ENCODE assay signal across 1 cellular context in the genomic region with DNA sequence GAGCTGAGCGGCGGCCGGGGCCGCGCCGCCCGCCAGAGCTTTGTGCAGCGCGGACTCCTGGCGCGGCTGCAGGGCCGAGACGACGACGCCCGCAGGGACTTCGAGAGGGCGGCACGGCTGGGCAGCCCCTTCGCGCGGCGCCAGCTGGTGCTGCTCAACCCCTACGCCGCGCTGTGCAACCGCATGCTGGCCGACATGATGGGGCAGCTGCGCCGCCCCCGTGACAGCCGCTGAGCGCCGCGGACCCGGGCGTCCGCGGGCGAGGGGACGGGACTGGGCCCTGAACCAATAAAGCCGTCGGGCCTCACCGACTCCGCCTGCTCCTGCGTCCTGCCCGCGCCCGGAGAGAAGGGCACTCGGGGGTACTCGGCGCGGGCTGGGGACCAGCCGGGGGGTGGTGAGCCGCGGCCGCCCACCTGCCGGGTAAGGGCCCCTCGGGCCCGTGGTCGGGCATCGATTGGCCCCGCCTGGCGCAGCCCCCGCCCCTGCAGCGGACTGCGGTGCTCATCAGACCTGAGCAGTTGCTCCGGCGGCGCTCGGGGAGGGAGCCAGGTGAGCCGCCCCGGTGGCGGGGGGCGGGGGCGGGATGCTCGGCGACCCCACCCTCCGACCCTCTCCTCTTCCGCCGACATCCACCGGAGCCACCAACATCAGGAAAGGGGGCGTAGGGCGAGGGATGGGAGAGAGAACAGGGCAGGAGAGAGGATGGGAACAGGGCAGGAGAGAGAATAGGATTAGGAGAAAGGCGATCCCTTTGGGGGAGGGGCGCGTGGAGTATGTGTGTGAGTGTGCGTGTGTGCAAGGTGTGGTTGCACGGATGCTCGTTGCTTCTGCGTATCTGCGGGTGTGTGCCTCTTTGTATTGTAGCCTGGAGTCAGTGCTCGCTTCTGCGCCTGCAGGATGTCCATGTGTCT.
TF ChIP-seq lines count a peak whose summit lies in the region.

Gene TMEM25 (plus strand): TSS at position 510 of the 914 bp plus-strand sequence. CDS start 610 bp downstream, outside the sequence.

TF ChIP-seq in WTC11, 78 proteins besides CTCF, POLR2A, EP300 and RAD21 (continued from another document):
- TF ChIP-seq, protein P1, sequence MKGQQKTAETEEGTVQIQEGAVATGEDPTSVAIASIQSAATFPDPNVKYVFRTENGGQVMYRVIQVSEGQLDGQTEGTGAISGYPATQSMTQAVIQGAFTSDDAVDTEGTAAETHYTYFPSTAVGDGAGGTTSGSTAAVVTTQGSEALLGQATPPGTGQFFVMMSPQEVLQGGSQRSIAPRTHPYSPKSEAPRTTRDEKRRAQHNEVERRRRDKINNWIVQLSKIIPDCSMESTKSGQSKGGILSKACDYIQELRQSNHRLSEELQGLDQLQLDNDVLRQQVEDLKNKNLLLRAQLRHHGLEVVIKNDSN (CRISPR knock-in tag; IDR thresholded peaks at IDR 0.05) = peak; percentile 62; the same call in 1 of the 2 replicates
- TF ChIP-seq ATF1 (CRISPR knock-in tag; IDR thresholded peaks at IDR 0.05) = 0 out of 2 replicates have a peak, but pooled peaks have one; percentile 19
- no peak for TF ChIP-seq NR3C1 (CRISPR knock-in tag; conservative IDR thresholded peaks at IDR 0.05; ENCODE audit: low read depth)
- no peak for TF ChIP-seq NR1H2 (CRISPR knock-in tag; IDR thresholded peaks at IDR 0.05)
- no peak for TF ChIP-seq ZNF512 (CRISPR knock-in tag; IDR thresholded peaks at IDR 0.05; ENCODE audit: borderline replicate concordance)
- TF ChIP-seq, protein P2, sequence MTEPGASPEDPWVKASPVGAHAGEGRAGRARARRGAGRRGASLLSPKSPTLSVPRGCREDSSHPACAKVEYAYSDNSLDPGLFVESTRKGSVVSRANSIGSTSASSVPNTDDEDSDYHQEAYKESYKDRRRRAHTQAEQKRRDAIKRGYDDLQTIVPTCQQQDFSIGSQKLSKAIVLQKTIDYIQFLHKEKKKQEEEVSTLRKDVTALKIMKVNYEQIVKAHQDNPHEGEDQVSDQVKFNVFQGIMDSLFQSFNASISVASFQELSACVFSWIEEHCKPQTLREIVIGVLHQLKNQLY (CRISPR knock-in tag; IDR thresholded peaks at IDR 0.05) = no peak
- peak; percentile 89 for TF ChIP-seq ETV6 (CRISPR knock-in tag; IDR thresholded peaks at IDR 0.05)
- TF ChIP-seq MXD4 (CRISPR knock-in tag; IDR thresholded peaks at IDR 0.05; ENCODE audit: borderline replicate concordance) = no peak
- no peak for TF ChIP-seq CBFB (CRISPR knock-in tag; IDR thresholded peaks at IDR 0.05; ENCODE audit: low read depth)
- no peak; the same call in 1 of the 2 replicates for TF ChIP-seq ZNF263 (CRISPR knock-in tag; IDR thresholded peaks at IDR 0.05; ENCODE audit: low read depth)
- TF ChIP-seq, protein P3, sequence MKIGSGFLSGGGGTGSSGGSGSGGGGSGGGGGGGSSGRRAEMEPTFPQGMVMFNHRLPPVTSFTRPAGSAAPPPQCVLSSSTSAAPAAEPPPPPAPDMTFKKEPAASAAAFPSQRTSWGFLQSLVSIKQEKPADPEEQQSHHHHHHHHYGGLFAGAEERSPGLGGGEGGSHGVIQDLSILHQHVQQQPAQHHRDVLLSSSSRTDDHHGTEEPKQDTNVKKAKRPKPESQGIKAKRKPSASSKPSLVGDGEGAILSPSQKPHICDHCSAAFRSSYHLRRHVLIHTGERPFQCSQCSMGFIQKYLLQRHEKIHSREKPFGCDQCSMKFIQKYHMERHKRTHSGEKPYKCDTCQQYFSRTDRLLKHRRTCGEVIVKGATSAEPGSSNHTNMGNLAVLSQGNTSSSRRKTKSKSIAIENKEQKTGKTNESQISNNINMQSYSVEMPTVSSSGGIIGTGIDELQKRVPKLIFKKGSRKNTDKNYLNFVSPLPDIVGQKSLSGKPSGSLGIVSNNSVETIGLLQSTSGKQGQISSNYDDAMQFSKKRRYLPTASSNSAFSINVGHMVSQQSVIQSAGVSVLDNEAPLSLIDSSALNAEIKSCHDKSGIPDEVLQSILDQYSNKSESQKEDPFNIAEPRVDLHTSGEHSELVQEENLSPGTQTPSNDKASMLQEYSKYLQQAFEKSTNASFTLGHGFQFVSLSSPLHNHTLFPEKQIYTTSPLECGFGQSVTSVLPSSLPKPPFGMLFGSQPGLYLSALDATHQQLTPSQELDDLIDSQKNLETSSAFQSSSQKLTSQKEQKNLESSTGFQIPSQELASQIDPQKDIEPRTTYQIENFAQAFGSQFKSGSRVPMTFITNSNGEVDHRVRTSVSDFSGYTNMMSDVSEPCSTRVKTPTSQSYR (CRISPR knock-in tag; IDR thresholded peaks at IDR 0.05) = no peak
- TF ChIP-seq, protein P4, sequence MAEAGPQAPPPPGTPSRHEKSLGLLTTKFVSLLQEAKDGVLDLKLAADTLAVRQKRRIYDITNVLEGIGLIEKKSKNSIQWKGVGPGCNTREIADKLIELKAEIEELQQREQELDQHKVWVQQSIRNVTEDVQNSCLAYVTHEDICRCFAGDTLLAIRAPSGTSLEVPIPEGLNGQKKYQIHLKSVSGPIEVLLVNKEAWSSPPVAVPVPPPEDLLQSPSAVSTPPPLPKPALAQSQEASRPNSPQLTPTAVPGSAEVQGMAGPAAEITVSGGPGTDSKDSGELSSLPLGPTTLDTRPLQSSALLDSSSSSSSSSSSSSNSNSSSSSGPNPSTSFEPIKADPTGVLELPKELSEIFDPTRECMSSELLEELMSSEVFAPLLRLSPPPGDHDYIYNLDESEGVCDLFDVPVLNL (CRISPR knock-in tag; IDR thresholded peaks at IDR 0.05; ENCODE audit: borderline replicate concordance, low read depth) = no peak
- no peak for TF ChIP-seq PRRX2 (CRISPR knock-in tag; IDR thresholded peaks at IDR 0.05)
